In the genomic region with DNA sequence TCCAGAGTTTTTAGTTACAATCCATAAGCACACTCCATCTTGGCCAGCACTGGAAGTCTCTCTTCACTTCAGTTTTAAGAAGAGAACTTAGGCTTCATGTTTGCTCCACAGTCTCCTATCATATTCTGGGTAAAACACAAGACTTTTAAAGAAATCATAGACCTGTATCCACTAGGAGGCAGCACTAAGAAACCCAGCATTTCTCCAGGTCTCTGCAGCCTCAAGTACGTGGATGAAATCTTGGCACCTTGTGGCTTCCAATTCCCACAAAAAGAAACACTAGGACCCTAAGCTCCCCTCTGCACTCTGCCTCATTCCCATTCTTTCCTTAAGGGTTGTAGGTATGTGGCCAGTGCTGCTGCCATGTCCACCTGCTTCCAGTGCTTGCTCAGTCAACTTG, we compare ENCODE assay signal across 9 cellular contexts.
A peak's percentile ranks its signal among the peaks of the same experiment; 100 is the strongest.
DNase-seq lines count a peak whose midpoint lies in the region; ATAC-seq, FAIRE-seq and TF ChIP-seq lines count a peak whose summit lies in the region.
"Had no signal": no experiment of that assay in that cellular context is flagged by ENCODE, and none has a peak within 500 bp of the region (broad histone marks: within the 10 kb centered on the region; RNA-seq: fewer than 3 reads in every experiment).

No MANE protein-coding gene starts in this region.

- H3K27me3 ChIP-seq in adipocyte (replicated peaks; ENCODE audit: control insufficient read depth, insufficient read depth, low read length), result peaks cover 6% of the 10 kb centered on the region
- no peaks in the 10 kb centered on the region for H3K27me3 ChIP-seq in kidney epithelial cell (ENCODE audit: control insufficient read depth, insufficient read depth, low read length)
- no peaks in the 10 kb centered on the region for H3K27me3 ChIP-seq in transverse colon
- no peaks in the 10 kb centered on the region for H3K27me3 ChIP-seq in stomach

- no peaks in the 10 kb centered on the region for H3K4me1 ChIP-seq in adipocyte (ENCODE audit: control insufficient read depth, insufficient read depth, low read length)
- H3K4me1 ChIP-seq in transverse colon, result no peaks in the 10 kb centered on the region
- H3K4me1 ChIP-seq in stomach, result no peaks in the 10 kb centered on the region

- DNase-seq in HT1080 (ENCODE audit: low read depth) (peak; percentile 3), adipocyte (ENCODE audit: low read depth) (peak; percentile 0), kidney epithelial cell (ENCODE audit: low read depth) (no peak), transverse colon (no peak), GM12892 (ENCODE audit: insufficient read length) (no peak), stomach (no peak)
- DNase-seq: immature natural killer cell had no signal

- TF ChIP-seq POLR2A in transverse colon (IDR thresholded peaks at IDR 0.05) (no peak), GM12892 (IDR thresholded peaks at IDR 0.05; ENCODE audit: low read depth, low read length) (no peak), stomach (IDR thresholded peaks at IDR 0.05) (no peak)

- intact Hi-C loops in transverse colon (cut with DNase I; ENCODE audit: low total_unique reads) (no loop called here), stomach (cut with DNase I; ENCODE audit: low total_unique reads) (no loop called here)

- FAIRE-seq in GM12892 (lab: Jason Lieb, UNC), result no peak

- H3K9ac ChIP-seq in adipocyte (ENCODE audit: low read length), result no peak overlapping the region

- in situ Hi-C loops in transverse colon (cut with MboI; ENCODE audit: low pct_ligation_motif_present in 1 of 4, low pct_unique_long_range_greater_than_20kb in 1 of 4, low sequenced_read_pairs in 3 of 4), result no loop called here

- TF ChIP-seq CTCF in C4-2B (conservative IDR thresholded peaks at IDR 0.05) (peak; percentile 48), kidney epithelial cell (IDR thresholded peaks at IDR 0.05; ENCODE audit: insufficient read depth, low read length, poor library complexity, severe bottlenecking) (peak; percentile 27), transverse colon (IDR thresholded peaks at IDR 0.05) (no peak), stomach (IDR thresholded peaks at IDR 0.05) (no peak)

- no peaks in the 10 kb centered on the region for H3K36me3 ChIP-seq in adipocyte (ENCODE audit: control insufficient read depth, insufficient read depth, low read length, severe bottlenecking)
- H3K36me3 ChIP-seq in kidney epithelial cell (ENCODE audit: control insufficient read depth, insufficient read depth, low read length), result no peaks in the 10 kb centered on the region
- H3K36me3 ChIP-seq in transverse colon, result no peaks in the 10 kb centered on the region
- no peaks in the 10 kb centered on the region for H3K36me3 ChIP-seq in stomach

- 37% methylated on average over 1 of the region's 1 CpG; no CpG with 5 or more reads in 1 of the 2 donors for WGBS in transverse colon (ENCODE audit: low coverage in 1 of 2), 2 donors
- WGBS in stomach, 5 donors, result 19 to 36% (median 33%) methylated on average over 1 of the region's 1 CpG

- H3K4me3 ChIP-seq in adipocyte (ENCODE audit: low read length) (no peak overlapping the region), kidney epithelial cell (ENCODE audit: low read depth, low read length) (no peak overlapping the region), transverse colon (no peak overlapping the region), stomach (no peak overlapping the region)

- H3K9me3 ChIP-seq in adipocyte (ENCODE audit: control insufficient read depth, low read length) (no peaks in the 10 kb centered on the region), transverse colon (no peaks in the 10 kb centered on the region), stomach (no peaks in the 10 kb centered on the region)

- no peak overlapping the region for H3K27ac ChIP-seq in C4-2B
- no peak overlapping the region for H3K27ac ChIP-seq in transverse colon
- H3K27ac ChIP-seq in stomach, result no peak overlapping the region

- no peak for ATAC-seq in GM21737 (IDR thresholded peaks at IDR 0.05; ENCODE audit: unreplicated experiment)

- TF ChIP-seq EP300 in transverse colon (IDR thresholded peaks at IDR 0.05; ENCODE audit: low read depth), result no peak
- no peak for TF ChIP-seq EP300 in stomach (IDR thresholded peaks at IDR 0.05)

Comparison
In these comparisons a context has a peak if more than half of its experiments do, and no peak if none do; other contexts are left out.
1. CTCF ChIP-seq: peak in C4-2B (single experiment) and kidney epithelial cell (single experiment); none in transverse colon (0 of 5) and stomach (0 of 7).
2. DNase-seq: peak in HT1080 (single experiment) and adipocyte (single experiment); none in kidney epithelial cell (single experiment), transverse colon (single experiment), GM12892 (single experiment) and stomach (single experiment).